In genomic region chr3:142180761-142181362, GRCh38 we compare ENCODE assay signal across 1 cellular context.
TF ChIP-seq lines count a peak whose summit lies in the region.

No MANE protein-coding gene starts in this region.

TF ChIP-seq in HCT116, 20 proteins besides CTCF, POLR2A, EP300 and RAD21 (continued from another document):
- TF ChIP-seq REST (IDR thresholded peaks at IDR 0.05; ENCODE audit: low read depth) (no peak), ZNF274 (IDR thresholded peaks at IDR 0.05; ENCODE audit: low read depth, low read length) (no peak), YY1 (IDR thresholded peaks at IDR 0.05; ENCODE audit: extremely low read depth, insufficient replicate concordance, low read depth, low read length) (no peak), ZBTB33 (IDR thresholded peaks at IDR 0.05; ENCODE audit: extremely low read depth, insufficient replicate concordance, low read length) (no peak), SIN3A (IDR thresholded peaks at IDR 0.05; ENCODE audit: low read depth) (no peak), ELF1 (IDR thresholded peaks at IDR 0.05; ENCODE audit: borderline replicate concordance, low read depth) (no peak), EZH2 (IDR thresholded peaks at IDR 0.05) (no peak), POLR2AphosphoS5 (IDR thresholded peaks at IDR 0.05; ENCODE audit: low read depth, low read length) (no peak), FOSL1 (IDR thresholded peaks at IDR 0.05; ENCODE audit: low read depth) (no peak)
